1 cellular context compared by ENCODE assay signal in the genomic region with DNA sequence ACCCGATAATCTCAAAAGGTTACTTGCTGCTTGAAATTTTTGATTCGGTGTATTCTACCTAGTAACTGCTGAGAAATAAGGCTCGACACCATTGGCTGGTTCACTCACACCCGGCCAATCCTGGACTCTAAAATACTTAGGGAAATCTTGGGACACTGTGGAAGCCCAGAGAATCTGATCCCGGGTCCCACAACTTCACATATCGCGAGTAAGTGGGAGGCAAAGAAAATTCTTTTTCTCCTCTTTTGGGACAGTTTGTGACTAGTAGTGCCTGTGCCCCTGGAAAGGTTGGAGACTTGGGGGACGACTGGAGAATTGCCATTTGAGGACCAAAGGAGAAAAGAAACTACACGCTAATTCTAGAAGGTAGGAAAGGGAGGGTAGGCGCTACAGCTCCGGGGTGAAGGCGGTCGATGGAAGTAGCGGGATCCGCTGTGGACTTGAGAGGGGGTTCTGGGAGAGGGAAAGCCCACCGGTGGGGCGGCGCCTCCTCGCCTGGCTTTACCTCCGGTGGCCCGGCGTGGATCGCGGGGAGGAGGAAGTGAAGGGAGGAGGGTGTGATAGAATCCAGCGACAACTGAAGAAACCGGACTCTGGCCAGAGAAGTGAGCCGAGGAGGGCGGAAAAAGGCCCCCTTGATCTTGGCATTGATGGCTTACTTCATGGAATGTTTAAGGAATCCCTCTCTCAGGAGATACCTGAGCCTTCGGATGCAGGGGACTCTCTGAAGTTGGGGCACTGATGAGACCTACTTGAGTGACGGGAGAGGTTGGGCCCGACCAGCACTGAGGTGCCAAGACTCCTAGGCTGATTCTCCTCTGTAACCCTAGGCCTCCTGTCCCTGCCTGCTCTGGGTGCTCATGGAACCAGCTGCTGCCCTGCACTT.
TF ChIP-seq lines count a peak whose summit lies in the region.

No MANE protein-coding gene starts in this region.

TF ChIP-seq in HepG2, 621 proteins besides CTCF, POLR2A, EP300 and RAD21 (continued from another document and continues in another):
- TF ChIP-seq, protein P1, sequence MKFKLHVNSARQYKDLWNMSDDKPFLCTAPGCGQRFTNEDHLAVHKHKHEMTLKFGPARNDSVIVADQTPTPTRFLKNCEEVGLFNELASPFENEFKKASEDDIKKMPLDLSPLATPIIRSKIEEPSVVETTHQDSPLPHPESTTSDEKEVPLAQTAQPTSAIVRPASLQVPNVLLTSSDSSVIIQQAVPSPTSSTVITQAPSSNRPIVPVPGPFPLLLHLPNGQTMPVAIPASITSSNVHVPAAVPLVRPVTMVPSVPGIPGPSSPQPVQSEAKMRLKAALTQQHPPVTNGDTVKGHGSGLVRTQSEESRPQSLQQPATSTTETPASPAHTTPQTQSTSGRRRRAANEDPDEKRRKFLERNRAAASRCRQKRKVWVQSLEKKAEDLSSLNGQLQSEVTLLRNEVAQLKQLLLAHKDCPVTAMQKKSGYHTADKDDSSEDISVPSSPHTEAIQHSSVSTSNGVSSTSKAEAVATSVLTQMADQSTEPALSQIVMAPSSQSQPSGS (CRISPR knock-in tag; IDR thresholded peaks at IDR 0.05) = 0 out of 2 replicates have a peak, but pooled peaks have one; percentile 24
- TF ChIP-seq TEAD2 (CRISPR knock-in tag; IDR thresholded peaks at IDR 0.05) = peak; percentile 45; the same call in 1 of the 2 replicates
- no peak; the same call in 1 of the 2 replicates for TF ChIP-seq KDM4B (CRISPR knock-in tag; IDR thresholded peaks at IDR 0.05)
- peak; percentile 53; the same call in 1 of the 2 replicates for TF ChIP-seq ZNF768 (CRISPR knock-in tag; IDR thresholded peaks at IDR 0.05)
- peak; percentile 58; the same call in 1 of the 2 replicates for TF ChIP-seq MTA1 (CRISPR knock-in tag; IDR thresholded peaks at IDR 0.05; ENCODE audit: borderline replicate concordance)
- TF ChIP-seq ARHGAP35 (CRISPR knock-in tag; IDR thresholded peaks at IDR 0.05; ENCODE audit: borderline replicate concordance) = no peak
- TF ChIP-seq ONECUT2 (CRISPR knock-in tag; IDR thresholded peaks at IDR 0.05) = peak; percentile 58; the same call in 1 of the 2 replicates
- TF ChIP-seq, protein P2, sequence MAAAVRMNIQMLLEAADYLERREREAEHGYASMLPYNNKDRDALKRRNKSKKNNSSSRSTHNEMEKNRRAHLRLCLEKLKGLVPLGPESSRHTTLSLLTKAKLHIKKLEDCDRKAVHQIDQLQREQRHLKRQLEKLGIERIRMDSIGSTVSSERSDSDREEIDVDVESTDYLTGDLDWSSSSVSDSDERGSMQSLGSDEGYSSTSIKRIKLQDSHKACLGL (CRISPR knock-in tag; IDR thresholded peaks at IDR 0.05) = 0 out of 2 replicates have a peak, but pooled peaks have one; percentile 22
- no peak for TF ChIP-seq RBM22 (optimal IDR thresholded peaks at IDR 0.05; ENCODE audit: low read length)
- no peak for TF ChIP-seq SOX13 (IDR thresholded peaks at IDR 0.05)
- TF ChIP-seq SOX13 (CRISPR knock-in tag; conservative IDR thresholded peaks at IDR 0.05 in 1 of 2, IDR thresholded peaks at IDR 0.05 in 1 of 2) = 0 out of 4 replicates have a peak, but pooled peaks of 1 of the 2 experiments have one; percentile 18
- peak; percentile 90 for TF ChIP-seq ZNF263 (CRISPR knock-in tag; IDR thresholded peaks at IDR 0.05)
- TF ChIP-seq RFX5 (IDR thresholded peaks at IDR 0.05; ENCODE audit: low read depth, low read length) = peak; percentile 99
- TF ChIP-seq, protein P3, sequence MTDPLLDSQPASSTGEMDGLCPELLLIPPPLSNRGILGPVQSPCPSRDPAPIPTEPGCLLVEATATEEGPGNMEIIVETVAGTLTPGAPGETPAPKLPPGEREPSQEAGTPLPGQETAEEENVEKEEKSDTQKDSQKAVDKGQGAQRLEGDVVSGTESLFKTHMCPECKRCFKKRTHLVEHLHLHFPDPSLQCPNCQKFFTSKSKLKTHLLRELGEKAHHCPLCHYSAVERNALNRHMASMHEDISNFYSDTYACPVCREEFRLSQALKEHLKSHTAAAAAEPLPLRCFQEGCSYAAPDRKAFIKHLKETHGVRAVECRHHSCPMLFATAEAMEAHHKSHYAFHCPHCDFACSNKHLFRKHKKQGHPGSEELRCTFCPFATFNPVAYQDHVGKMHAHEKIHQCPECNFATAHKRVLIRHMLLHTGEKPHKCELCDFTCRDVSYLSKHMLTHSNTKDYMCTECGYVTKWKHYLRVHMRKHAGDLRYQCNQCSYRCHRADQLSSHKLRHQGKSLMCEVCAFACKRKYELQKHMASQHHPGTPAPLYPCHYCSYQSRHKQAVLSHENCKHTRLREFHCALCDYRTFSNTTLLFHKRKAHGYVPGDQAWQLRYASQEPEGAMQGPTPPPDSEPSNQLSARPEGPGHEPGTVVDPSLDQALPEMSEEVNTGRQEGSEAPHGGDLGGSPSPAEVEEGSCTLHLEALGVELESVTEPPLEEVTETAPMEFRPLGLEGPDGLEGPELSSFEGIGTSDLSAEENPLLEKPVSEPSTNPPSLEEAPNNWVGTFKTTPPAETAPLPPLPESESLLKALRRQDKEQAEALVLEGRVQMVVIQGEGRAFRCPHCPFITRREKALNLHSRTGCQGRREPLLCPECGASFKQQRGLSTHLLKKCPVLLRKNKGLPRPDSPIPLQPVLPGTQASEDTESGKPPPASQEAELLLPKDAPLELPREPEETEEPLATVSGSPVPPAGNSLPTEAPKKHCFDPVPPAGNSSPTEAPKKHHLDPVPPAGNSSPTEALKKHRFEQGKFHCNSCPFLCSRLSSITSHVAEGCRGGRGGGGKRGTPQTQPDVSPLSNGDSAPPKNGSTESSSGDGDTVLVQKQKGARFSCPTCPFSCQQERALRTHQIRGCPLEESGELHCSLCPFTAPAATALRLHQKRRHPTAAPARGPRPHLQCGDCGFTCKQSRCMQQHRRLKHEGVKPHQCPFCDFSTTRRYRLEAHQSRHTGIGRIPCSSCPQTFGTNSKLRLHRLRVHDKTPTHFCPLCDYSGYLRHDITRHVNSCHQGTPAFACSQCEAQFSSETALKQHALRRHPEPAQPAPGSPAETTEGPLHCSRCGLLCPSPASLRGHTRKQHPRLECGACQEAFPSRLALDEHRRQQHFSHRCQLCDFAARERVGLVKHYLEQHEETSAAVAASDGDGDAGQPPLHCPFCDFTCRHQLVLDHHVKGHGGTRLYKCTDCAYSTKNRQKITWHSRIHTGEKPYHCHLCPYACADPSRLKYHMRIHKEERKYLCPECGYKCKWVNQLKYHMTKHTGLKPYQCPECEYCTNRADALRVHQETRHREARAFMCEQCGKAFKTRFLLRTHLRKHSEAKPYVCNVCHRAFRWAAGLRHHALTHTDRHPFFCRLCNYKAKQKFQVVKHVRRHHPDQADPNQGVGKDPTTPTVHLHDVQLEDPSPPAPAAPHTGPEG (CRISPR knock-in tag; IDR thresholded peaks at IDR 0.05) = 0 out of 2 replicates have a peak, but pooled peaks have one; percentile 64
- peak; percentile 77; the same call in 1 of the 2 replicates for TF ChIP-seq KAT7 (CRISPR knock-in tag; IDR thresholded peaks at IDR 0.05; ENCODE audit: borderline replicate concordance)
- TF ChIP-seq, protein P4, sequence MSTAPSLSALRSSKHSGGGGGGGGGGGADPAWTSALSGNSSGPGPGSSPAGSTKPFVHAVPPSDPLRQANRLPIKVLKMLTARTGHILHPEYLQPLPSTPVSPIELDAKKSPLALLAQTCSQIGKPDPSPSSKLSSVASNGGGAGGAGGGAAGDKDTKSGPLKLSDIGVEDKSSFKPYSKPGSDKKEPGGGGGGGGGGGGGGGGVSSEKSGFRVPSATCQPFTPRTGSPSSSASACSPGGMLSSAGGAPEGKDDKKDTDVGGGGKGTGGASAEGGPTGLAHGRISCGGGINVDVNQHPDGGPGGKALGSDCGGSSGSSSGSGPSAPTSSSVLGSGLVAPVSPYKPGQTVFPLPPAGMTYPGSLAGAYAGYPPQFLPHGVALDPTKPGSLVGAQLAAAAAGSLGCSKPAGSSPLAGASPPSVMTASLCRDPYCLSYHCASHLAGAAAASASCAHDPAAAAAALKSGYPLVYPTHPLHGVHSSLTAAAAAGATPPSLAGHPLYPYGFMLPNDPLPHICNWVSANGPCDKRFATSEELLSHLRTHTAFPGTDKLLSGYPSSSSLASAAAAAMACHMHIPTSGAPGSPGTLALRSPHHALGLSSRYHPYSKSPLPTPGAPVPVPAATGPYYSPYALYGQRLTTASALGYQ (CRISPR knock-in tag; IDR thresholded peaks at IDR 0.05) = no peak
- peak; percentile 82 for TF ChIP-seq NFYC (CRISPR knock-in tag; IDR thresholded peaks at IDR 0.05)
- 0 out of 2 replicates have a peak, but pooled peaks have one; percentile 78 for TF ChIP-seq EEA1 (CRISPR knock-in tag; IDR thresholded peaks at IDR 0.05; ENCODE audit: borderline replicate concordance)
- TF ChIP-seq HCFC1 (IDR thresholded peaks at IDR 0.05; ENCODE audit: low read depth, low read length) = no peak
- no peak for TF ChIP-seq SIN3A (IDR thresholded peaks at IDR 0.05; ENCODE audit: borderline replicate concordance, low read depth, low read length)
- no peak for TF ChIP-seq ZNF816 (CRISPR knock-in tag; IDR thresholded peaks at IDR 0.05; ENCODE audit: borderline replicate concordance)
- no peak for TF ChIP-seq PAX8 (CRISPR knock-in tag; IDR thresholded peaks at IDR 0.05; ENCODE audit: borderline replicate concordance)
- TF ChIP-seq ZNF83 (CRISPR knock-in tag; IDR thresholded peaks at IDR 0.05; ENCODE audit: borderline replicate concordance) = 0 out of 2 replicates have a peak, but pooled peaks have one; percentile 62
- no peak for TF ChIP-seq NFRKB (IDR thresholded peaks at IDR 0.05)
- TF ChIP-seq TGIF2 (CRISPR knock-in tag; IDR thresholded peaks at IDR 0.05) = no peak
- peak; percentile 81 for TF ChIP-seq NFYB (CRISPR knock-in tag; IDR thresholded peaks at IDR 0.05)
- TF ChIP-seq, protein P5, sequence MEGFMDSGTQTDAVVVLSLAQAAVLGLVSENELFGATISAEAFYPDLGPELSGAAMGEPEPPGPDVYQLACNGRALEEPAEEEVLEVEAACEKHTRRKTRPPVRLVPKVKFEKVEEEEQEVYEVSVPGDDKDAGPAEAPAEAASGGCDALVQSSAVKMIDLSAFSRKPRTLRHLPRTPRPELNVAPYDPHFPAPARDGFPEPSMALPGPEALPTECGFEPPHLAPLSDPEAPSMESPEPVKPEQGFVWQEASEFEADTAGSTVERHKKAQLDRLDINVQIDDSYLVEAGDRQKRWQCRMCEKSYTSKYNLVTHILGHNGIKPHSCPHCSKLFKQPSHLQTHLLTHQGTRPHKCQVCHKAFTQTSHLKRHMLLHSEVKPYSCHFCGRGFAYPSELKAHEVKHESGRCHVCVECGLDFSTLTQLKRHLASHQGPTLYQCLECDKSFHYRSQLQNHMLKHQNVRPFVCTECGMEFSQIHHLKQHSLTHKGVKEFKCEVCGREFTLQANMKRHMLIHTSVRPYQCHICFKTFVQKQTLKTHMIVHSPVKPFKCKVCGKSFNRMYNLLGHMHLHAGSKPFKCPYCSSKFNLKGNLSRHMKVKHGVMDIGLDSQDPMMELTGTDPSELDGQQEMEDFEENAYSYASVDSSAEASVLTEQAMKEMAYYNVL (CRISPR knock-in tag; IDR thresholded peaks at IDR 0.05; ENCODE audit: borderline replicate concordance) = peak; percentile 50; the same call in 1 of the 2 replicates
- peak; percentile 78; the same call in 1 of the 2 replicates for TF ChIP-seq SNAI1 (CRISPR knock-in tag; IDR thresholded peaks at IDR 0.05; ENCODE audit: borderline replicate concordance)
- TF ChIP-seq ZNF431 (CRISPR knock-in tag; IDR thresholded peaks at IDR 0.05; ENCODE audit: borderline replicate concordance, low read depth) = 0 out of 2 replicates have a peak, but pooled peaks have one; percentile 25
- peak; percentile 81 for TF ChIP-seq HOXA5 (CRISPR knock-in tag; IDR thresholded peaks at IDR 0.05)
- peak; percentile 94 for TF ChIP-seq ZNF619 (CRISPR knock-in tag; IDR thresholded peaks at IDR 0.05)
- 0 out of 2 replicates have a peak, but pooled peaks have one; percentile 39 for TF ChIP-seq ATF7-NPFF (CRISPR knock-in tag; IDR thresholded peaks at IDR 0.05; ENCODE audit: low read depth)
- TF ChIP-seq NONO (IDR thresholded peaks at IDR 0.05) = no peak
- peak; percentile 9; the same call in 1 of the 2 replicates for TF ChIP-seq NONO (CRISPR knock-in tag; conservative IDR thresholded peaks at IDR 0.05)
- TF ChIP-seq HDAC1 (CRISPR knock-in tag; IDR thresholded peaks at IDR 0.05) = peak; percentile 52
- TF ChIP-seq ZNF557 (CRISPR knock-in tag; IDR thresholded peaks at IDR 0.05) = 0 out of 2 replicates have a peak, but pooled peaks have one; percentile 70
- no peak for TF ChIP-seq MAFK (conservative IDR thresholded peaks at IDR 0.05 in 1 of 2, IDR thresholded peaks at IDR 0.05 in 1 of 2; ENCODE audit: low read length in 2 of 2)
- TF ChIP-seq ETV6 (CRISPR knock-in tag; conservative IDR thresholded peaks at IDR 0.05) = no peak
- no peak for TF ChIP-seq ZNF354B (CRISPR knock-in tag; IDR thresholded peaks at IDR 0.05)
- no peak for TF ChIP-seq CHCHD3 (CRISPR knock-in tag; IDR thresholded peaks at IDR 0.05)
- peak; percentile 91 for TF ChIP-seq CHD2 (IDR thresholded peaks at IDR 0.05; ENCODE audit: low read depth, low read length)
- TF ChIP-seq, protein P6, sequence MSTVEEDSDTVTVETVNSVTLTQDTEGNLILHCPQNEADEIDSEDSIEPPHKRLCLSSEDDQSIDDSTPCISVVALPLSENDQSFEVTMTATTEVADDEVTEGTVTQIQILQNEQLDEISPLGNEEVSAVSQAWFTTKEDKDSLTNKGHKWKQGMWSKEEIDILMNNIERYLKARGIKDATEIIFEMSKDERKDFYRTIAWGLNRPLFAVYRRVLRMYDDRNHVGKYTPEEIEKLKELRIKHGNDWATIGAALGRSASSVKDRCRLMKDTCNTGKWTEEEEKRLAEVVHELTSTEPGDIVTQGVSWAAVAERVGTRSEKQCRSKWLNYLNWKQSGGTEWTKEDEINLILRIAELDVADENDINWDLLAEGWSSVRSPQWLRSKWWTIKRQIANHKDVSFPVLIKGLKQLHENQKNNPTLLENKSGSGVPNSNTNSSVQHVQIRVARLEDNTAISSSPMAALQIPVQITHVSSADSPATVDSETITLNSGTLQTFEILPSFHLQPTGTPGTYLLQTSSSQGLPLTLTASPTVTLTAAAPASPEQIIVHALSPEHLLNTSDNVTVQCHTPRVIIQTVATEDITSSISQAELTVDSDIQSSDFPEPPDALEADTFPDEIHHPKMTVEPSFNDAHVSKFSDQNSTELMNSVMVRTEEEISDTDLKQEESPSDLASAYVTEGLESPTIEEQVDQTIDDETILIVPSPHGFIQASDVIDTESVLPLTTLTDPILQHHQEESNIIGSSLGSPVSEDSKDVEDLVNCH (CRISPR knock-in tag; IDR thresholded peaks at IDR 0.05) = no peak
